1 cellular context compared by ENCODE assay signal in genomic region chr1:33446590-33446989, GRCh38.
TF ChIP-seq lines count a peak whose summit lies in the region.

No MANE protein-coding gene starts in this region.

TF ChIP-seq in HepG2, 621 proteins besides CTCF, POLR2A, EP300 and RAD21:
- TF ChIP-seq RAD51 (IDR thresholded peaks at IDR 0.05; ENCODE audit: borderline replicate concordance) (peak; percentile 75; the same call in 1 of the 2 replicates), FOXK1 (CRISPR knock-in tag; IDR thresholded peaks at IDR 0.05; ENCODE audit: borderline replicate concordance, low read depth) (no peak), RFXAP (CRISPR knock-in tag; IDR thresholded peaks at IDR 0.05; ENCODE audit: borderline replicate concordance) (no peak), ZBTB49 (CRISPR knock-in tag; IDR thresholded peaks at IDR 0.05; ENCODE audit: borderline replicate concordance) (no peak), USF2 (IDR thresholded peaks at IDR 0.05; ENCODE audit: low read depth, low read length) (peak; percentile 60; the same call in 1 of the 2 replicates), USF2 (CRISPR knock-in tag; IDR thresholded peaks at IDR 0.05; ENCODE audit: borderline replicate concordance) (no peak)
